1 cellular context compared by ENCODE assay signal in the genomic region with DNA sequence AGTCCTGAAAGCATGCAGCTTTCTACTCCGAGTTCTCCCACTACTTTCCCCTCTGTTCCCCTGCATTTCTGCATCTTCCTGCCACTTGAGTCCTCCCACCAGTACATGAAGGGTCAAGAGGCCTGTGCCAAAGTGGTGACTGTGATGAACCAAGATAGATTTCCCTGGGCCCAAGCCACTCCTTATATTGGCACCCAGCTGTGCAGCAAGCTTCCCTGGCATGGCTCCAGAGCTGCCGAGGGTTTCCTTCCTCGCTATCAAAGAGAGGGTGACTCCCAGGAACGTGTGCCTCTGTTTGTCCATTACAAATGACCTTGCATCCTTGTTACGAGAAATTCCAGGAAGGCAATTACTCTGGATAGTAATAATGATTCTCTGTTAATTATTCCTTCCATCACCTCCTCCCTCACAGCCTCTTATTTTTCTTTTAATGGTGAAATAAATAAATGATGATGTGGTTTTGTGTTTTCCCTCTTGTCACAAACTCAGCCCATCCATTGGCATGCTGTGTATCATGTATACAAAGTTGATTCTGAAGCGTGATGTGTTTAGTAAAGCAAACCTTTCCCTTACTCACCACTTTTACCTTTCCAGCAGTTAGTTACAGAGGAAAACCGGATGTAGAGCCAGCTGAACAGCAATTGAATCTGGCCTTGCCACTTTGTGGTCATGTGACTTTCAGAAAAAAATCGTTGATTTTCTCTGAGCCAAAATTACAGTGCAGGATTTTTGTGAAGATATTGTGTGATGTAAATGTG.
TF ChIP-seq lines count a peak whose summit lies in the region.

No MANE protein-coding gene starts in this region.

TF ChIP-seq in endothelial cell of umbilical vein, 7 proteins besides CTCF, POLR2A, EP300 and RAD21:
- TF ChIP-seq, protein P1, sequence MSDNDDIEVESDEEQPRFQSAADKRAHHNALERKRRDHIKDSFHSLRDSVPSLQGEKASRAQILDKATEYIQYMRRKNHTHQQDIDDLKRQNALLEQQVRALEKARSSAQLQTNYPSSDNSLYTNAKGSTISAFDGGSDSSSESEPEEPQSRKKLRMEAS (IDR thresholded peaks at IDR 0.05; ENCODE audit: insufficient read depth, insufficient read length), result no peak
- TF ChIP-seq EZH2 (IDR thresholded peaks at IDR 0.05; ENCODE audit: borderline replicate concordance, low read depth, low read length, severe bottlenecking) (no peak), MYC (IDR thresholded peaks at IDR 0.05; ENCODE audit: low read depth, low read length) (no peak), JUN (IDR thresholded peaks at IDR 0.05; ENCODE audit: borderline replicate concordance, insufficient read depth, insufficient read length, low read depth) (no peak), FOS (IDR thresholded peaks at IDR 0.05; ENCODE audit: borderline replicate concordance, insufficient read depth, low read length) (no peak), GATA2 (IDR thresholded peaks at IDR 0.05; ENCODE audit: insufficient read depth, insufficient read length, low read depth, low read length) (no peak), POLR2AphosphoS5 (IDR thresholded peaks at IDR 0.05; ENCODE audit: insufficient read depth, low read depth, low read length) (no peak)
